8 cellular contexts compared by ENCODE assay signal in the genomic region with DNA sequence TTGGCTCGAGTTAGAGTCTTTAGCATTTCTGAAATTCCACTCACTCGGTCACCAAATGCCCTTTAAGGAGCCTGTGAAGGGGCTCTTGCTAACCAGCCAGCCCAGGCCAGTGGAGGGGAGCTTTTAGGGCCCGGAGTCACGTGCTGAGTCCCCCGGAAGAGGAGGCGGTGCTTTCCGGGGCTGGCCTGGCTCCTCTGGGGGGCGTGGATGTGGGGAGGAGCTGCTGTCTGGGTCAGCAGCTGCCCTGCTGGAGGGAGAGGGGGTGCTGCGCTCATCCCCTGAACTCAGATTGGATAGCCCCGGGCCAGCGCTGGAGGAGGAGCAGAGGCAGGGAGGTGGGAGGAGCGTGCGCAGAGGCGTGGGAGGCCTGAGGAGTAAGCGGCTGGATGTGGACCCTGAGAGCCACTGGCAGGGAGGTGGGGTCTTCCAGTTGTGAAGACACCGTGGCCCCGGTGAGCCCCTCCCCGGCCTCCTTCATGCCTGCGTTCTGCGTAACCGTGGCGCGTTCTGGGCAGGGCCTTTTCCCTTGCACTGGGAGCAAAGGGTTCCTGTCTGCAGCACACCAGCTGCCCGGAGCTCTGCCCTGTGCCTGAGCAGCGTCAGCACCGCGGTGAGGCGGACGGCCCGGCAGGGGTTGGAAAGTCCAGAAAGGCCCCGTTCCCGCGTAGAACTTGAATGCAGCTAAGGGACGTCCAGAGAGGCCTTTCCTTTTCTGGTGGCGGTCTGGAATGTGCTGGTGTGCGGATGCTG. TPM values are rescaled to one million over a fixed set of nuclear protein-coding genes. Genes with fewer than 3 reads are reported as not detected.
DNase-seq lines count a peak whose midpoint lies in the region; ATAC-seq and TF ChIP-seq lines count a peak whose summit lies in the region.

No MANE protein-coding gene starts in this region.

- peak overlapping the region; percentile 66 for H3K4me3 Mint-ChIP-seq in activated CD8-positive, alpha-beta T cell treated with anti-CD3 and anti-CD28 coated beads for 36 hours

- peaks cover 65% of the 10 kb centered on the region for H3K4me1 Mint-ChIP-seq in activated CD8-positive, alpha-beta T cell treated with anti-CD3 and anti-CD28 coated beads for 36 hours (ENCODE audit: low read depth)

- no peak overlapping the region for H3K4me3 ChIP-seq in GM12865 (ENCODE audit: low read depth, low read length)
- H3K4me3 ChIP-seq in ectodermal cell (ENCODE audit: insufficient read depth, low read depth, low read length), result peak overlapping the region; percentile 35
- H3K4me3 ChIP-seq in left lung, result peak overlapping the region; percentile 34 to 44

- POLR2A ChIA-PET in activated CD8-positive, alpha-beta T cell treated with anti-CD3 and anti-CD28 coated beads for 36 hours (lab: Charles Lee), result interaction anchor here (1.2 to 1.8 kb wide), 3 partner anchors 8 to 21 kb away, joined by 3 to 6 read pairs (median 4); no protein-coding TSS in a partner anchor

- H3K27ac ChIP-seq in ectodermal cell (ENCODE audit: insufficient read depth, low read depth, low read length, poor library complexity, severe bottlenecking) (peak overlapping the region; percentile 92), left lung (peak overlapping the region; percentile 60 to 70)

- intact Hi-C loops in activated CD8-positive, alpha-beta T cell treated with anti-CD3 and anti-CD28 coated beads for 36 hours (cut with micrococcal nuclease), result no loop called here
- intact Hi-C loops in left lung (cut with DNase I), result no loop called here

- CTCF ChIA-PET in activated CD8-positive, alpha-beta T cell treated with anti-CD3 and anti-CD28 coated beads for 36 hours (lab: Charles Lee), result interaction anchor here (0.8 to 2.5 kb wide), 7 partner anchors 9 to 142 kb away, joined by 3 to 9 read pairs (median 3); partner anchors contain the start of gene UVSSA

- H3K27me3 ChIP-seq in ectodermal cell (ENCODE audit: control insufficient read depth, insufficient read depth, low read length, poor library complexity, severe bottlenecking) (no peaks in the 10 kb centered on the region), left lung (no peaks in the 10 kb centered on the region)

- H3K9me3 Mint-ChIP-seq in activated CD8-positive, alpha-beta T cell treated with anti-CD3 and anti-CD28 coated beads for 36 hours, result no peaks in the 10 kb centered on the region

- H3K4me1 ChIP-seq in ectodermal cell (ENCODE audit: control insufficient read depth, insufficient read depth, low read length) (peaks cover 5% of the 10 kb centered on the region), left lung (peaks cover 12 to 54% of the 10 kb centered on the region in 2 donors)

- ATAC-seq in HG03354 (IDR thresholded peaks at IDR 0.05; ENCODE audit: poor library complexity, severe bottlenecking, unreplicated experiment) (peak; percentile 94), left lung (peak; percentile 98)
- peak; percentile 95 for ATAC-seq in activated CD8-positive, alpha-beta T cell treated with anti-CD3 and anti-CD28 coated beads for 36 hours

- H3K27me3 Mint-ChIP-seq in activated CD8-positive, alpha-beta T cell treated with anti-CD3 and anti-CD28 coated beads for 36 hours, result no peaks in the 10 kb centered on the region

- 12 to 13% methylated on average over 36 of the region's 36 CpGs for WGBS in ectodermal cell, 2 experiments

- H3K36me3 ChIP-seq in ectodermal cell (ENCODE audit: control insufficient read depth, insufficient read depth, low read length) (peaks cover 15% of the 10 kb centered on the region), left lung (peaks cover 0 to 39% of the 10 kb centered on the region in 2 donors)

- no peak for TF ChIP-seq CTCF in GM12865 (IDR thresholded peaks at IDR 0.05; ENCODE audit: insufficient read depth, low read depth, low read length, missing control alignments)
- no peak for TF ChIP-seq CTCF in activated CD8-positive, alpha-beta T cell treated with anti-CD3 and anti-CD28 coated beads for 36 hours (IDR thresholded peaks at IDR 0.05)
- no peak for TF ChIP-seq CTCF in left lung (IDR thresholded peaks at IDR 0.05)

- H3K36me3 Mint-ChIP-seq in activated CD8-positive, alpha-beta T cell treated with anti-CD3 and anti-CD28 coated beads for 36 hours (ENCODE audit: low read depth), result peaks cover 38% of the 10 kb centered on the region

- H3K9me3 ChIP-seq in ectodermal cell (ENCODE audit: control insufficient read depth, low read length) (no peaks in the 10 kb centered on the region), left lung (no peaks in the 10 kb centered on the region)

- DNase-seq in GM12865 (ENCODE audit: low read depth) (peak; percentile 50), left lung (peak; percentile 92 to 93), HuH-7.5 (ENCODE audit: low spot score) (no peak), D341Med (ENCODE audit: low spot score) (no peak)
- peak; percentile 81 for DNase-seq in activated CD8-positive, alpha-beta T cell treated with anti-CD3 and anti-CD28 coated beads for 36 hours
- peak; percentile 26 to 42 for DNase-seq in stimulated activated CD4-positive, alpha-beta T cell treated with anti-CD3 and anti-CD28 coated beads, Interleukin-15, amount 100 ng/mL, for 48 hours (ENCODE audit: low read depth in 2 of 2)

- peak overlapping the region; percentile 81 for H3K27ac Mint-ChIP-seq in activated CD8-positive, alpha-beta T cell treated with anti-CD3 and anti-CD28 coated beads for 36 hours

RNA-seq across cellular contexts. Expression of gene MAEA, which starts 19.7 kb away (rescaled TPM):
- total RNA-seq in activated CD8-positive, alpha-beta T cell treated with anti-CD3 and anti-CD28 coated beads for 36 hours, result 10 to 100 TPM; 32.3 to 37.0 TPM
- 82.1 TPM for polyA plus RNA-seq in ectodermal cell (2013, experiment 1 of 4)
- 90.5 TPM for polyA plus RNA-seq in ectodermal cell (2013, experiment 2 of 4)
- 78.4 TPM for polyA plus RNA-seq in ectodermal cell (2013, experiment 3 of 4)
- 82.4 TPM for polyA plus RNA-seq in ectodermal cell (2013, experiment 4 of 4)
- 10 to 100 TPM; 43.8 to 56.3 TPM for total RNA-seq in left lung

RNA-seq across cellular contexts. Expression of gene UVSSA, which starts 37.6 kb away (rescaled TPM):
- total RNA-seq in activated CD8-positive, alpha-beta T cell treated with anti-CD3 and anti-CD28 coated beads for 36 hours, result 10 to 100 TPM; 18.6 to 20.2 TPM
- 17.3 TPM for polyA plus RNA-seq in ectodermal cell (2013, experiment 1 of 4)
- 21.0 TPM for polyA plus RNA-seq in ectodermal cell (2013, experiment 2 of 4)
- 14.3 TPM for polyA plus RNA-seq in ectodermal cell (2013, experiment 3 of 4)
- polyA plus RNA-seq in ectodermal cell (2013, experiment 4 of 4), result 16.5 TPM
- 10 to 100 TPM; 33.0 to 36.6 TPM for total RNA-seq in left lung

Comparison
In these comparisons a context has a peak if more than half of its experiments do, and no peak if none do; other contexts are left out.
1. DNase-seq: peak in GM12865 (single experiment), activated CD8-positive, alpha-beta T cell treated with anti-CD3 and anti-CD28 coated beads for 36 hours (single experiment), left lung (2 of 2) and stimulated activated CD4-positive, alpha-beta T cell treated with anti-CD3 and anti-CD28 coated beads, Interleukin-15, amount 100 ng/mL, for 48 hours (2 of 2); none in HuH-7.5 (single experiment) and D341Med (single experiment).
2. Peak in every context shown above with its lines, with median percentiles within 50 percentile points of each other: ATAC-seq.